8 cellular contexts compared by ENCODE assay signal in genomic region chr15:59917504-59918157, GRCh38.
A peak's percentile ranks its signal among the peaks of the same experiment; 100 is the strongest.
DNase-seq lines count a peak whose midpoint lies in the region; ATAC-seq lines count a peak whose summit lies in the region.

No MANE protein-coding gene starts in this region.

- no peak overlapping the region for H3K27ac Mint-ChIP-seq in activated naive CD4-positive, alpha-beta T cell treated with anti-CD3 and anti-CD28 coated beads, Interleukin-2, amount 10 ng/mL, durations not matched to agents 7 days and 5 days

- ATAC-seq in GM21825 (IDR thresholded peaks at IDR 0.05; ENCODE audit: unreplicated experiment) (peak; percentile 68), right cardiac atrium (peak; percentile 68 to 73)

- DNase-seq in ELR (ENCODE audit: low read depth), result peak; percentile 70
- peak; percentile 65 for DNase-seq in M059J (ENCODE audit: low read depth)
- DNase-seq in SKM-1 (lab: John Stamatoyannopoulos, UW; ENCODE audit: unreplicated experiment), result peak; percentile 24
- DNase-seq in activated naive CD4-positive, alpha-beta T cell treated with anti-CD3 and anti-CD28 coated beads, Interleukin-2, amount 10 ng/mL, durations not matched to agents 7 days and 5 days, result peak; percentile 82
- DNase-seq in right cardiac atrium, result peak in 2 of 3 donors; percentile 22 to 61
- DNase-seq in stimulated activated CD4-positive, alpha-beta T cell treated with anti-CD3 and anti-CD28 coated beads, Interleukin-15, amount 100 ng/mL, for 48 hours (ENCODE audit: low read depth in 2 of 2), result peak; percentile 52 to 72
- DNase-seq in T1000 (lab: John Stamatoyannopoulos, UW), result no peak

- no peak overlapping the region for H3K4me3 Mint-ChIP-seq in activated naive CD4-positive, alpha-beta T cell treated with anti-CD3 and anti-CD28 coated beads, Interleukin-2, amount 10 ng/mL, durations not matched to agents 7 days and 5 days

- H3K27ac ChIP-seq in right cardiac atrium (ENCODE audit: low read length), result no peak overlapping the region

- no peaks in the 10 kb centered on the region for H3K4me1 ChIP-seq in right cardiac atrium (ENCODE audit: control insufficient read depth, insufficient read depth, low read length)

- WGBS in right cardiac atrium, result 36% methylated on average over 10 of the region's 10 CpGs

- peaks cover 21% of the 10 kb centered on the region for H3K27me3 Mint-ChIP-seq in activated naive CD4-positive, alpha-beta T cell treated with anti-CD3 and anti-CD28 coated beads, Interleukin-2, amount 10 ng/mL, durations not matched to agents 7 days and 5 days

- H3K9me3 ChIP-seq in right cardiac atrium (ENCODE audit: control insufficient read depth, low read length), result no peaks in the 10 kb centered on the region

- intact Hi-C loops in right cardiac atrium (cut with DNase I), result no loop called here

- no peak overlapping the region for H3K4me3 ChIP-seq in right cardiac atrium (ENCODE audit: low read length)

- H3K36me3 Mint-ChIP-seq in activated naive CD4-positive, alpha-beta T cell treated with anti-CD3 and anti-CD28 coated beads, Interleukin-2, amount 10 ng/mL, durations not matched to agents 7 days and 5 days, result peaks cover 1% of the 10 kb centered on the region

- CTCF ChIA-PET in activated naive CD4-positive, alpha-beta T cell treated with anti-CD3 and anti-CD28 coated beads, Interleukin-2, amount 10 ng/mL, durations not matched to agents 7 days and 5 days (lab: Charles Lee), result interaction anchor here (0.7 to 5.0 kb wide), 31 partner anchors 12 to 408 kb away, joined by 3 to 73 read pairs (median 4); partner anchors contain the start of gene FOXB1

- H3K9me3 Mint-ChIP-seq in activated naive CD4-positive, alpha-beta T cell treated with anti-CD3 and anti-CD28 coated beads, Interleukin-2, amount 10 ng/mL, durations not matched to agents 7 days and 5 days, result no peaks in the 10 kb centered on the region

- no peaks in the 10 kb centered on the region for H3K27me3 ChIP-seq in right cardiac atrium (ENCODE audit: control insufficient read depth, insufficient read depth)

- H3K4me1 Mint-ChIP-seq in activated naive CD4-positive, alpha-beta T cell treated with anti-CD3 and anti-CD28 coated beads, Interleukin-2, amount 10 ng/mL, durations not matched to agents 7 days and 5 days, result peaks cover 34% of the 10 kb centered on the region
